10 cellular contexts compared by ENCODE assay signal in the genomic region with DNA sequence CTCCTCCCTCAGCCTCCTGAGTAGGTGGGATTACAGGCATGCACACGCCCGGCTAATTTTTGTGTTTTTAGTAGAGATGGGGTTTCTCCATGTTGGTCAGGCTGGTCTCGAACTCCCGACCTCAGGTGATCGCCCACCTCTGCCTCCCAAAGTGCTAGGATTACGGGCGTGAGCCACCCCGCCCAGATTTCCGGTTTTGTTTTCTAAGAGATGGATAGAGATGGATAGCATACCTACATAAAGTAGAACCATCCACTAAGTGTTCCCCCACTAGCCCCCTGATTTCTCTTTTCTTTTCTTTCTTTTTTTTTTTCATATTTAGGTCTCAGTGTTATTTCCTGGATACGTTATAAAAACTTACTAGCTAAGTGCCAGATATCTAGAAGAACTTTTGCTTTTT. TPM values are rescaled to one million over a fixed set of nuclear protein-coding genes. Genes with fewer than 3 reads are reported as not detected.
DNase-seq lines count a peak whose midpoint lies in the region; ATAC-seq, FAIRE-seq and TF ChIP-seq lines count a peak whose summit lies in the region.
"Had no signal": no experiment of that assay in that cellular context is flagged by ENCODE, and none has a peak within 500 bp of the region (broad histone marks: within the 10 kb centered on the region; RNA-seq: fewer than 3 reads in every experiment).

No MANE protein-coding gene starts in this region.

- peak overlapping the region; percentile 79 for H3K4me2 ChIP-seq in SK-N-SH

- peak overlapping the region; percentile 97 for H3K4me3 Mint-ChIP-seq in activated T-helper 1 cell treated with anti-CD3 and anti-CD28 coated beads, Interleukin-12 subunit alpha, Interleukin-12 subunit beta, Interleukin-2, Interleukin-4 antibody, amounts not matched to agents 30 ng/mL and 10 ng/mL and 1 ng/mL, durations not matched to agents 14 hours and 24 hours and 36 hours

- WGBS in SK-N-SH (ENCODE audit: low lambda C conversion rate): 19% methylated on average over 10 of the region's 10 CpGs
- 6 to 8% methylated on average over 10 of the region's 10 CpGs for WGBS in testis, 2 donors

- H3K27ac ChIP-seq in SK-N-SH (ENCODE audit: low read depth in 2 of 2, low read length in 1 of 2): peak overlapping the region; percentile 34 to 99
- peak overlapping the region; percentile 98 to 99 for H3K27ac ChIP-seq in testis

- no peaks in the 10 kb centered on the region for H3K9me2 ChIP-seq in SK-N-SH

- peaks cover 7% of the 10 kb centered on the region for H3K36me3 Mint-ChIP-seq in activated T-helper 1 cell treated with anti-CD3 and anti-CD28 coated beads, Interleukin-12 subunit alpha, Interleukin-12 subunit beta, Interleukin-2, Interleukin-4 antibody, amounts not matched to agents 30 ng/mL and 10 ng/mL and 1 ng/mL, durations not matched to agents 14 hours and 24 hours and 36 hours (ENCODE audit: low read depth)

- TF ChIP-seq EP300 in SK-N-SH (IDR thresholded peaks at IDR 0.05; ENCODE audit: borderline replicate concordance in 1 of 2, low read depth in 1 of 2, low read length in 1 of 2): no peak

- no peak overlapping the region for H2AFZ ChIP-seq in SK-N-SH (ENCODE audit: low read depth)

- H3K9ac ChIP-seq in SK-N-SH: peak overlapping the region; percentile 100

- H3K9me3 Mint-ChIP-seq in activated T-helper 1 cell treated with anti-CD3 and anti-CD28 coated beads, Interleukin-12 subunit alpha, Interleukin-12 subunit beta, Interleukin-2, Interleukin-4 antibody, amounts not matched to agents 30 ng/mL and 10 ng/mL and 1 ng/mL, durations not matched to agents 14 hours and 24 hours and 36 hours: no peaks in the 10 kb centered on the region

- no peaks in the 10 kb centered on the region for H3K27me3 Mint-ChIP-seq in activated T-helper 1 cell treated with anti-CD3 and anti-CD28 coated beads, Interleukin-12 subunit alpha, Interleukin-12 subunit beta, Interleukin-2, Interleukin-4 antibody, amounts not matched to agents 30 ng/mL and 10 ng/mL and 1 ng/mL, durations not matched to agents 14 hours and 24 hours and 36 hours (ENCODE audit: insufficient read depth)

- CTCF ChIA-PET in SK-N-SH (lab: Yijun Ruan, JAX): interaction anchor here (0.9 to 4.1 kb wide), 4 partner anchors 10 to 85 kb away, joined by 3 to 19 read pairs (median 4); no protein-coding TSS in a partner anchor

- peaks cover 11% of the 10 kb centered on the region for H3F3A ChIP-seq in SK-N-SH (replicated peaks; ENCODE audit: insufficient read depth)

- TF ChIP-seq RAD21 in SK-N-SH (IDR thresholded peaks at IDR 0.05; ENCODE audit: low read length): no peak

- DNase-seq in SK-N-SH (no peak), kidney epithelial cell (ENCODE audit: low read depth) (no peak), testis (no peak), NCI-H345 (lab: John Stamatoyannopoulos, UW) (no peak), urothelium cell line (ENCODE audit: low spot score) (no peak)
- DNase-seq in activated T-helper 1 cell treated with anti-CD3 and anti-CD28 coated beads, Interleukin-12 subunit alpha, Interleukin-12 subunit beta, Interleukin-2, Interleukin-4 antibody, amounts not matched to agents 30 ng/mL and 10 ng/mL and 1 ng/mL, durations not matched to agents 14 hours and 24 hours and 36 hours (ENCODE audit: low spot score): no peak
- no peak for DNase-seq in stimulated activated CD4-positive, alpha-beta T cell treated with anti-CD3 and anti-CD28 coated beads, Interleukin-1b, Interleukin-23, amount 100 ng/mL, for 48 hours
- DNase-seq: NCI-H510A had no signal

- no peak for TF ChIP-seq CTCF in SK-N-SH (IDR thresholded peaks at IDR 0.05)
- TF ChIP-seq CTCF in kidney epithelial cell (IDR thresholded peaks at IDR 0.05; ENCODE audit: insufficient read depth, low read length, poor library complexity, severe bottlenecking): no peak
- TF ChIP-seq CTCF in testis (IDR thresholded peaks at IDR 0.05): no peak

- peak overlapping the region; percentile 78 to 87 for H3K4me3 ChIP-seq in SK-N-SH (ENCODE audit: low read depth in 2 of 2, low read length in 1 of 2)
- peak overlapping the region; percentile 83 for H3K4me3 ChIP-seq in kidney epithelial cell (ENCODE audit: low read depth, low read length)
- peak overlapping the region; percentile 98 to 99 for H3K4me3 ChIP-seq in testis

- TF ChIP-seq POLR2A in testis (IDR thresholded peaks at IDR 0.05): no peak

- intact Hi-C loops in activated T-helper 1 cell treated with anti-CD3 and anti-CD28 coated beads, Interleukin-12 subunit alpha, Interleukin-12 subunit beta, Interleukin-2, Interleukin-4 antibody, amounts not matched to agents 30 ng/mL and 10 ng/mL and 1 ng/mL, durations not matched to agents 14 hours and 24 hours and 36 hours (cut with micrococcal nuclease): loop anchor here (2.0 kb wide), 1 partner anchor 171 kb away; no protein-coding TSS in a partner anchor
- intact Hi-C loops in testis (cut with DNase I; ENCODE audit: low total_unique reads): loop anchor here (10.0 kb wide), 1 partner anchor 51 kb away; no protein-coding TSS in a partner anchor

- H3K4me1 Mint-ChIP-seq in activated T-helper 1 cell treated with anti-CD3 and anti-CD28 coated beads, Interleukin-12 subunit alpha, Interleukin-12 subunit beta, Interleukin-2, Interleukin-4 antibody, amounts not matched to agents 30 ng/mL and 10 ng/mL and 1 ng/mL, durations not matched to agents 14 hours and 24 hours and 36 hours (ENCODE audit: low read depth): peaks cover 48% of the 10 kb centered on the region

- peak overlapping the region; percentile 77 for H3K27ac Mint-ChIP-seq in activated T-helper 1 cell treated with anti-CD3 and anti-CD28 coated beads, Interleukin-12 subunit alpha, Interleukin-12 subunit beta, Interleukin-2, Interleukin-4 antibody, amounts not matched to agents 30 ng/mL and 10 ng/mL and 1 ng/mL, durations not matched to agents 14 hours and 24 hours and 36 hours

- ATAC-seq in SK-N-SH treated with all-trans-retinoic acid at 6 μM for 48 hours: no peak

- H3K4me1 ChIP-seq in SK-N-SH (ENCODE audit: control insufficient read depth in 1 of 2, insufficient read depth in 2 of 2, low read depth in 1 of 2, low read length in 1 of 2): peaks cover 5 to 12% of the 10 kb centered on the region in 2 experiments; a peak in 3 of 4 replicates
- H3K4me1 ChIP-seq in testis: peaks cover 19% of the 10 kb centered on the region

- H3K36me3 ChIP-seq in SK-N-SH (replicated peaks in 1 of 2; ENCODE audit: control insufficient read depth in 1 of 2, insufficient read depth in 2 of 2, low read length in 1 of 2) (peaks cover 0 to 8% of the 10 kb centered on the region in 2 experiments), kidney epithelial cell (ENCODE audit: control insufficient read depth, insufficient read depth, low read length) (no peaks in the 10 kb centered on the region), testis (ENCODE audit: low read depth, missing control alignments) (no peaks in the 10 kb centered on the region)

- H3K27me3 ChIP-seq in SK-N-SH (ENCODE audit: insufficient read depth) (no peaks in the 10 kb centered on the region), kidney epithelial cell (ENCODE audit: control insufficient read depth, insufficient read depth, low read length) (no peaks in the 10 kb centered on the region), testis (no peaks in the 10 kb centered on the region)

- peaks cover 58% of the 10 kb centered on the region for H4K20me1 ChIP-seq in SK-N-SH (ENCODE audit: insufficient read depth)

- FAIRE-seq in urothelium cell line (lab: Jason Lieb, UNC): no peak
- FAIRE-seq: A204.1 had no signal

- no peaks in the 10 kb centered on the region for H3K9me3 ChIP-seq in SK-N-SH
- H3K9me3 ChIP-seq in testis: no peaks in the 10 kb centered on the region

- POLR2A ChIA-PET in SK-N-SH (lab: Yijun Ruan, JAX): interaction anchor here (1.9 kb wide), 1 partner anchor 207 kb away, joined by 5 read pairs; no protein-coding TSS in a partner anchor

- H3K79me2 ChIP-seq in SK-N-SH (ENCODE audit: insufficient read depth): peaks cover 70% of the 10 kb centered on the region

TF ChIP-seq in SK-N-SH, 30 proteins besides CTCF, POLR2A, EP300 and RAD21 (continues in another document):
- no peak for TF ChIP-seq RCOR1 (IDR thresholded peaks at IDR 0.05; ENCODE audit: low read length)
- TF ChIP-seq TAF1 (IDR thresholded peaks at IDR 0.05; ENCODE audit: borderline replicate concordance, low read depth, low read length): no peak
- TF ChIP-seq FOXJ3 (CRISPR knock-in tag; IDR thresholded peaks at IDR 0.05): no peak
- TF ChIP-seq CHD2 (IDR thresholded peaks at IDR 0.05; ENCODE audit: low read length, partially characterized antibody): no peak

TF ChIP-seq in SK-N-SH treated with all-trans-retinoic acid at 6 μM for 48 hours, 23 proteins besides CTCF, POLR2A, EP300 and RAD21 (continues in another document):
- TF ChIP-seq TCF4 (CRISPR knock-in tag; IDR thresholded peaks at IDR 0.05; ENCODE audit: borderline replicate concordance) (no peak), ZC3H10 (CRISPR knock-in tag; IDR thresholded peaks at IDR 0.05) (no peak), GLIS3 (CRISPR knock-in tag; IDR thresholded peaks at IDR 0.05) (no peak), PPARA (CRISPR knock-in tag; IDR thresholded peaks at IDR 0.05; ENCODE audit: borderline replicate concordance) (no peak), BACH2 (CRISPR knock-in tag; IDR thresholded peaks at IDR 0.05; ENCODE audit: borderline replicate concordance) (no peak)

RNA-seq across cellular contexts. Expression of gene WSB1, which starts 2.0 kb away (rescaled TPM):
- polyA plus RNA-seq in SK-N-SH (2012; rRNA removed) (204 and 261 TPM in 2 replicates), testis (ENCODE audit: insufficient read depth, low read depth, low replicate concordance) (126 TPM)
- 68.2 and 73.8 TPM in 2 replicates for polyA plus RNA-seq in SK-N-SH (2012; cell fraction: cytosol; rRNA removed)
- 1,761 and 2,017 TPM in 2 replicates for polyA plus RNA-seq in SK-N-SH (2012; cell fraction: nucleus; rRNA removed)
- 90.3 and 102 TPM in 2 replicates for total RNA-seq in activated T-helper 1 cell treated with anti-CD3 and anti-CD28 coated beads, Interleukin-12 subunit alpha, Interleukin-12 subunit beta, Interleukin-2, Interleukin-4 antibody, amounts not matched to agents 30 ng/mL and 10 ng/mL and 1 ng/mL, durations not matched to agents 14 hours and 24 hours and 36 hours
- total RNA-seq in kidney epithelial cell (127 and 129 TPM in 2 replicates), testis (100 to 1,000 TPM; 160 to 189 TPM)
